ENCODE assay signal across 8 cellular contexts in the genomic region with DNA sequence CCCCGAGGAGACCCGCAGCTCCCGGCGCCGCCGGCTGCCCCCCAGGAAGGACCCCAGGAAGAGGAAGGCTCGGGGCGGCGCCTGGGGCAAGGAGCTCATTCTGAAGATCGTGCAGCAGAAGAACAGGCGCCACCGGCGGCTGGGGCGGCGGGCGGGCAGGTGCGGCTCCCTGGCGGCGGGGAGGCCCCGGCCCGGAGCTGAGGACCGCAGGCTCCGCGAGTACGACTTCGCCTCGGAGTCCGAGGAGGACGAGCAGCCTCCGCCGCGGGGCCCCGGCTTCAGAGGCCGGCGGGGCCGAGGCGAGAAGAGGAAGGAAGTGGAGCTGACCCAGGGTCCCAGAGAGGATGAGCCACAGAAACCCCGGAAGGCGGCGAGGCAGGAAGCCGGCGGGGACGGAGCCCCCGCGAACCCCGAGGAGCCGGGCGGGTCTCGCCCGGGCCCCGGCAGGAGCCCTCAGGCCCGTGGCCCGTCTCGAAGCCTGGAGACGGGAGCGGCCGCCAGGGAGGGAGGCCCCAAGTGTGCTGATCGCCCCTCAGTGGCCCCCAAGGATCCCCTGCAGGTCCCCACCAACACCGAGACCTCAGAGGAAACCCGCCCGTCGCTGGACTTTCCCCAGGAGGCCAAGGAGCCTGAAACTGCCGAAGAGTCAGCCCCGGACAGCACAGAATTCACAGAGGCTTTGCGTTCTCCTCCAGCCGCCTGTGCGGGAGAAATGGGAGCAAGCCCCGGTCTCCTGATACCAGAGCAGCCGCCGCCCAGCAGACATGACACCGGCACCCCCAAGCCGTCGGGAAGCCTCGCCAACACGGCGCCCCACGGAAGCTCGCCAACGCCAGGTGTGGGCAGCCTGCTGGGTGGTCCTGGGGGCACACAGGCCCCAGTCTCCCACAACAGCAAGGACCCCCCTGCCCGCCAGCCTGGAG. TPM values are rescaled to one million over a fixed set of nuclear protein-coding genes. Genes with fewer than 3 reads are reported as not detected.
DNase-seq lines count a peak whose midpoint lies in the region; TF ChIP-seq lines count a peak whose summit lies in the region.

No MANE protein-coding gene starts in this region.

- no peaks in the 10 kb centered on the region for H3K79me1 ChIP-seq in H9 (ENCODE audit: insufficient read depth, low read depth, low read length, poor library complexity, severe bottlenecking)

- no peak overlapping the region for H3K56ac ChIP-seq in H9 (ENCODE audit: insufficient read length, low read depth, low read length)

- no peak overlapping the region for H2BK120ac ChIP-seq in H9 (ENCODE audit: low read depth, low read length, poor library complexity, severe bottlenecking)

- H3K9me3 Mint-ChIP-seq in H9 (no peaks in the 10 kb centered on the region), osteocyte (ENCODE audit: unreplicated experiment) (no peaks in the 10 kb centered on the region)
- H3K9me3 Mint-ChIP-seq in activated CD4-positive, alpha-beta memory T cell treated with anti-CD3 and anti-CD28 coated beads, Interleukin-2, amount 10 ng/mL, durations not matched to agents 7 days and 5 days: no peaks in the 10 kb centered on the region

- H3K4me3 Mint-ChIP-seq in H9 (no peak overlapping the region), osteocyte (ENCODE audit: unreplicated experiment) (no peak overlapping the region)
- H3K4me3 Mint-ChIP-seq in activated CD4-positive, alpha-beta memory T cell treated with anti-CD3 and anti-CD28 coated beads, Interleukin-2, amount 10 ng/mL, durations not matched to agents 7 days and 5 days: peak overlapping the region; percentile 24

- no peak overlapping the region for H3T11ph ChIP-seq in H9 (ENCODE audit: low read length)

- no peaks in the 10 kb centered on the region for H3K79me2 ChIP-seq in H9 (ENCODE audit: insufficient read depth, low read length)

- H3K27ac Mint-ChIP-seq in H9 (no peak overlapping the region), osteocyte (ENCODE audit: unreplicated experiment) (no peak overlapping the region)
- no peak overlapping the region for H3K27ac Mint-ChIP-seq in activated CD4-positive, alpha-beta memory T cell treated with anti-CD3 and anti-CD28 coated beads, Interleukin-2, amount 10 ng/mL, durations not matched to agents 7 days and 5 days

- H3K4me1 Mint-ChIP-seq in H9 (no peaks in the 10 kb centered on the region), osteocyte (ENCODE audit: unreplicated experiment) (peaks cover 2% of the 10 kb centered on the region)
- H3K4me1 Mint-ChIP-seq in activated CD4-positive, alpha-beta memory T cell treated with anti-CD3 and anti-CD28 coated beads, Interleukin-2, amount 10 ng/mL, durations not matched to agents 7 days and 5 days: peaks cover 7% of the 10 kb centered on the region

- WGBS in H9 (ENCODE audit: extremely low coverage, insufficient read length, low lambda C conversion rate): no CpG with 5 or more reads among the region's 80 CpGs

- POLR2A ChIA-PET in activated CD4-positive, alpha-beta memory T cell treated with anti-CD3 and anti-CD28 coated beads, Interleukin-2, amount 10 ng/mL, durations not matched to agents 7 days and 5 days (lab: Charles Lee): interaction anchor here (0.7 to 1.1 kb wide), 3 partner anchors 16 to 474 kb away, joined by 3 to 4 read pairs (median 3); no protein-coding TSS in a partner anchor

- H3K27me3 Mint-ChIP-seq in H9 (ENCODE audit: low read depth): peaks cover 2% of the 10 kb centered on the region
- H3K27me3 Mint-ChIP-seq in activated CD4-positive, alpha-beta memory T cell treated with anti-CD3 and anti-CD28 coated beads, Interleukin-2, amount 10 ng/mL, durations not matched to agents 7 days and 5 days: peaks cover 8% of the 10 kb centered on the region
- no peaks in the 10 kb centered on the region for H3K27me3 Mint-ChIP-seq in osteocyte (ENCODE audit: unreplicated experiment)

- H2AK5ac ChIP-seq in H9 (ENCODE audit: insufficient read length, low read length): no peak overlapping the region

- no peaks in the 10 kb centered on the region for H3K36me3 ChIP-seq in BLaER1

- no peak overlapping the region for H2AFZ ChIP-seq in H9 (ENCODE audit: low read length)

- H3K23ac ChIP-seq in H9 (ENCODE audit: insufficient read length, low read depth, low read length): no peak overlapping the region

- peak overlapping the region; percentile 87 for H3K9ac ChIP-seq in BLaER1
- H3K9ac ChIP-seq in H9 (ENCODE audit: extremely low read depth, insufficient read length, low read length): no peak overlapping the region

- H3K9me3 ChIP-seq in BLaER1 (no peaks in the 10 kb centered on the region), H9 (ENCODE audit: control insufficient read depth, low read depth, low read length) (no peaks in the 10 kb centered on the region)

- H4K20me1 ChIP-seq in BLaER1 (peaks cover 67% of the 10 kb centered on the region), H9 (ENCODE audit: control insufficient read depth, insufficient read depth, insufficient read length) (no peaks in the 10 kb centered on the region)

- DNase-seq in H9 (peak; percentile 66), epithelial cell of proximal tubule (ENCODE audit: low read depth) (no peak), retina (peak; percentile 70), NCI-H1436 (lab: John Stamatoyannopoulos, UW) (no peak), osteocyte (ENCODE audit: extremely low spot score, unreplicated experiment) (no peak), COLO829 (ENCODE audit: low spot score) (no peak)
- peak; percentile 38 for DNase-seq in activated CD4-positive, alpha-beta memory T cell treated with anti-CD3 and anti-CD28 coated beads, Interleukin-2, amount 10 ng/mL, durations not matched to agents 7 days and 5 days

- no peak overlapping the region for H2BK5ac ChIP-seq in H9 (ENCODE audit: insufficient read length, low read length)

- no peak overlapping the region for H3K4ac ChIP-seq in H9 (ENCODE audit: low read depth, low read length)

- no peak overlapping the region for H3K14ac ChIP-seq in H9 (ENCODE audit: insufficient read depth, low read length)

- CTCF ChIA-PET in activated CD4-positive, alpha-beta memory T cell treated with anti-CD3 and anti-CD28 coated beads, Interleukin-2, amount 10 ng/mL, durations not matched to agents 7 days and 5 days (lab: Charles Lee): interaction anchor here (0.7 to 1.0 kb wide), 4 partner anchors 22 to 445 kb away, joined by 3 to 4 read pairs (median 3); a partner anchor contains a TSS

- no peak overlapping the region for H4K8ac ChIP-seq in H9 (replicated peaks; ENCODE audit: insufficient read length, low read depth, low read length)

- peak overlapping the region; percentile 93 for H3K27ac ChIP-seq in BLaER1
- no peak overlapping the region for H3K27ac ChIP-seq in H9 (ENCODE audit: insufficient read length, low read depth, low read length)

- H2BK15ac ChIP-seq in H9 (ENCODE audit: low read depth, low read length): no peak overlapping the region

- H3K4me1 ChIP-seq in BLaER1 (peaks cover 70% of the 10 kb centered on the region), H9 (ENCODE audit: insufficient read depth, low read length) (no peaks in the 10 kb centered on the region)

- no peak overlapping the region for H2BK12ac ChIP-seq in H9 (ENCODE audit: insufficient read length, low read depth, low read length)

- peak overlapping the region; percentile 99 for H3K4me2 ChIP-seq in BLaER1
- H3K4me2 ChIP-seq in H9 (ENCODE audit: insufficient read depth, insufficient read length, low read length): no peak overlapping the region

- H3K27me3 ChIP-seq in BLaER1: peaks cover 24% of the 10 kb centered on the region; the same call in 1 of the 2 replicates
- no peaks in the 10 kb centered on the region for H3K27me3 ChIP-seq in H9 (ENCODE audit: insufficient read depth, low read length)

- H2BK20ac ChIP-seq in H9 (ENCODE audit: low read depth, low read length, poor library complexity, severe bottlenecking): no peak overlapping the region

- no peak overlapping the region for H3K18ac ChIP-seq in H9 (ENCODE audit: insufficient read length, low read depth, low read length)

- H3K36me3 Mint-ChIP-seq in H9 (ENCODE audit: insufficient read depth in 1 of 3, low read depth in 3 of 3): no peaks in the 10 kb centered on the region
- H3K36me3 Mint-ChIP-seq in activated CD4-positive, alpha-beta memory T cell treated with anti-CD3 and anti-CD28 coated beads, Interleukin-2, amount 10 ng/mL, durations not matched to agents 7 days and 5 days (ENCODE audit: low read depth): no peaks in the 10 kb centered on the region
- no peaks in the 10 kb centered on the region for H3K36me3 Mint-ChIP-seq in osteocyte (ENCODE audit: unreplicated experiment)

- H4K5ac ChIP-seq in H9 (ENCODE audit: insufficient read length, low read depth, low read length): no peak overlapping the region

- H3K23me2 ChIP-seq in H9 (ENCODE audit: insufficient read length, low read depth, low read length, poor library complexity, severe bottlenecking): peaks cover 2% of the 10 kb centered on the region

- H3K4me3 ChIP-seq in BLaER1 (peak overlapping the region; percentile 79), epithelial cell of proximal tubule (ENCODE audit: low read depth, low read length) (peak overlapping the region; percentile 37)

- no peak overlapping the region for H4K91ac ChIP-seq in H9 (ENCODE audit: insufficient read length, low read depth, low read length)

- no peak for TF ChIP-seq CTCF in H9 (conservative IDR thresholded peaks at IDR 0.05)
- no peak for TF ChIP-seq CTCF in epithelial cell of proximal tubule (conservative IDR thresholded peaks at IDR 0.05; ENCODE audit: low read depth, low read length)
- TF ChIP-seq CTCF in osteocyte (IDR thresholded peaks at IDR 0.05): no peak

RNA-seq across cellular contexts. Expression of a gene that starts 22.3 kb away (rescaled TPM):
- total RNA-seq in H9 (2021) (3.6 and 4.7 TPM in 2 replicates), epithelial cell of proximal tubule (2.1 and 5.7 TPM in 2 replicates), osteocyte (5.6 and 5.7 TPM in 2 replicates)
- total RNA-seq in activated CD4-positive, alpha-beta memory T cell treated with anti-CD3 and anti-CD28 coated beads, Interleukin-2, amount 10 ng/mL, durations not matched to agents 7 days and 5 days: 10 to 100 TPM; 15.4 to 15.7 TPM

RNA-seq across cellular contexts. Expression of a gene that starts 48.0 kb away (rescaled TPM):
- total RNA-seq in H9 (2021): 4.4 TPM in 2 replicates
- under 1 TPM; 0.23 to 0.28 TPM for total RNA-seq in activated CD4-positive, alpha-beta memory T cell treated with anti-CD3 and anti-CD28 coated beads, Interleukin-2, amount 10 ng/mL, durations not matched to agents 7 days and 5 days
- 0.72 and 2.2 TPM in 2 replicates for total RNA-seq in epithelial cell of proximal tubule
- total RNA-seq in osteocyte: 4.1 and 4.6 TPM in 2 replicates

Comparison
In these comparisons a context has a peak if more than half of its experiments do, and no peak if none do; other contexts are left out.
1. DNase-seq: peak in H9 (single experiment), activated CD4-positive, alpha-beta memory T cell treated with anti-CD3 and anti-CD28 coated beads, Interleukin-2, amount 10 ng/mL, durations not matched to agents 7 days and 5 days (single experiment) and retina (single experiment); none in epithelial cell of proximal tubule (single experiment), NCI-H1436 (single experiment), osteocyte (single experiment) and COLO829 (single experiment).